ENCODE assay signal across 10 cellular contexts in genomic region chr16:3189869-3190268, GRCh38. TPM values are rescaled to one million over a fixed set of nuclear protein-coding genes. Genes with fewer than 3 reads are reported as not detected.
DNase-seq lines count a peak whose midpoint lies in the region; ATAC-seq and TF ChIP-seq lines count a peak whose summit lies in the region.
"Had no signal": no experiment of that assay in that cellular context is flagged by ENCODE, and none has a peak within 500 bp of the region (broad histone marks: within the 10 kb centered on the region; RNA-seq: fewer than 3 reads in every experiment).

No MANE protein-coding gene starts in this region.

- H3K36me3 Mint-ChIP-seq in CD4-positive, alpha-beta memory T cell, result peaks cover 3 to 8% of the 10 kb centered on the region in 2 donors
- H3K36me3 Mint-ChIP-seq in IgD-negative memory B cell (no peaks in the 10 kb centered on the region), naive B cell (peaks cover 11 to 22% of the 10 kb centered on the region in 2 donors)

- peak in 1 of 5 donors; percentile 18 for DNase-seq in CD4-positive, alpha-beta memory T cell
- DNase-seq in astrocyte of the spinal cord (ENCODE audit: low read depth, low spot score) (no peak), naive B cell (no peak), middle frontal gyrus (ENCODE audit: extremely low spot score, low spot score) (no peak), NCI-H1105 (lab: John Stamatoyannopoulos, UW) (no peak), GM19240 (ENCODE audit: insufficient read length, low spot score) (no peak), left cardiac atrium (no peak)
- DNase-seq: Karpas-422 had no signal

- peaks cover 15 to 48% (median 30%) of the 10 kb centered on the region in 4 donors for H3K4me1 Mint-ChIP-seq in CD4-positive, alpha-beta memory T cell
- H3K4me1 Mint-ChIP-seq in IgD-negative memory B cell, result peaks cover 11 to 20% (median 13%) of the 10 kb centered on the region in 3 donors
- H3K4me1 Mint-ChIP-seq in naive B cell, result peaks cover 7 to 41% (median 17%) of the 10 kb centered on the region in 3 donors

- peaks cover 0 to 23% (median 3%) of the 10 kb centered on the region in 8 donors for H3K9me3 Mint-ChIP-seq in CD4-positive, alpha-beta memory T cell
- H3K9me3 Mint-ChIP-seq in IgD-negative memory B cell, result peaks cover 0 to 19% (median 9%) of the 10 kb centered on the region in 3 donors
- H3K9me3 Mint-ChIP-seq in naive B cell, result peaks cover 0 to 44% (median 12%) of the 10 kb centered on the region in 7 donors

- ATAC-seq in naive B cell (ENCODE audit: low read depth in 2 of 2), result no peak
- ATAC-seq in left cardiac atrium, result no peak

- TF ChIP-seq CTCF in astrocyte of the spinal cord (IDR thresholded peaks at IDR 0.05; ENCODE audit: low read depth, low read length), result no peak

- in situ Hi-C loops in astrocyte of the spinal cord (cut with HindIII; ENCODE audit: low sequenced_read_pairs), result no loop called here

- H3K36me3 ChIP-seq in CD4-positive, alpha-beta memory T cell (ENCODE audit: insufficient read depth, low read length), result no peaks in the 10 kb centered on the region

- no peaks in the 10 kb centered on the region for H3K9me3 ChIP-seq in CD4-positive, alpha-beta memory T cell (ENCODE audit: control insufficient read depth in 1 of 2, low read length in 2 of 2)

- peaks cover 48 to 54% of the 10 kb centered on the region in 2 donors for H3K27me3 Mint-ChIP-seq in CD4-positive, alpha-beta memory T cell
- peaks cover 78% of the 10 kb centered on the region for H3K27me3 Mint-ChIP-seq in IgD-negative memory B cell
- H3K27me3 Mint-ChIP-seq in naive B cell, result peaks cover 68 to 83% (median 72%) of the 10 kb centered on the region in 3 donors

- POLR2A ChIA-PET in CD4-positive, alpha-beta memory T cell (lab: Charles Lee; ENCODE audit: partially characterized antibody), result interaction anchor here (0.9 to 3.6 kb wide), 6 partner anchors 19 to 115 kb away, joined by 3 to 17 read pairs (median 10); partner anchors contain the start of gene ZNF200

- peak overlapping the region in 5 of 7 donors; percentile 43 to 90 (median 79) for H3K27ac Mint-ChIP-seq in CD4-positive, alpha-beta memory T cell
- H3K27ac Mint-ChIP-seq in IgD-negative memory B cell (peak overlapping the region; percentile 90 to 98 (median 98)), naive B cell (peak overlapping the region in 4 of 6 donors; percentile 71 to 90 (median 88))

- peaks cover 64% of the 10 kb centered on the region for H3K27me3 ChIP-seq in CD4-positive, alpha-beta memory T cell (ENCODE audit: insufficient read depth, low read length)

- peak overlapping the region in 7 of 8 donors; percentile 72 to 84 (median 82) for H3K4me3 Mint-ChIP-seq in CD4-positive, alpha-beta memory T cell
- peak overlapping the region in 3 of 4 donors; percentile 84 to 89 (median 84) for H3K4me3 Mint-ChIP-seq in IgD-negative memory B cell
- H3K4me3 Mint-ChIP-seq in naive B cell, result peak overlapping the region; percentile 43 to 89 (median 70)

- intact Hi-C loops in CD4-positive, alpha-beta memory T cell (cut with micrococcal nuclease), result loop anchor here (2.0 kb wide), 3 partner anchors 19 to 45 kb away; partner anchors contain the start of gene ZNF200
- intact Hi-C loops in left cardiac atrium (cut with DNase I), result loop anchor here in 1 of 2 donors (10.0 kb wide), 1 partner anchor 135 kb away; no protein-coding TSS in a partner anchor

- no peak overlapping the region for H3K27ac ChIP-seq in CD4-positive, alpha-beta memory T cell (ENCODE audit: low read depth, low read length)
- H3K27ac ChIP-seq: parathyroid adenoma had no signal

- CTCF ChIA-PET in CD4-positive, alpha-beta memory T cell (lab: Charles Lee; ENCODE audit: partially characterized antibody), result interaction anchor here (1.2 kb wide), 1 partner anchor 158 kb away, joined by 3 read pairs; no protein-coding TSS in a partner anchor

- H3K4me3 ChIP-seq in CD4-positive, alpha-beta memory T cell (ENCODE audit: low read length in 2 of 2), result peak overlapping the region; percentile 23 to 44
- peak overlapping the region; percentile 55 for H3K4me3 ChIP-seq in astrocyte of the spinal cord (ENCODE audit: low read depth, low read length)

- peaks cover 44% of the 10 kb centered on the region for H3K4me1 ChIP-seq in CD4-positive, alpha-beta memory T cell (ENCODE audit: insufficient read depth, low read length)
- H3K4me1 ChIP-seq: parathyroid adenoma had no signal

RNA-seq across cellular contexts. Expression of gene OR1F1, which starts 1.9 kb away (rescaled TPM):
- under 1 TPM; 0.49 to 0.97 TPM for total RNA-seq in CD4-positive, alpha-beta memory T cell
- not detected for polyA plus RNA-seq in CD4-positive, alpha-beta memory T cell
- not detected for polyA plus RNA-seq in IgD-negative memory B cell
- not detected for polyA plus RNA-seq in naive B cell (ENCODE audit: low read depth in 6 of 6)
- not detected for total RNA-seq in left cardiac atrium

RNA-seq across cellular contexts. Expression of gene ZNF200, which starts 45.1 kb away (rescaled TPM):
- total RNA-seq in CD4-positive, alpha-beta memory T cell, result 10 to 100 TPM; 27.7 to 29.2 TPM
- 10 to 100 TPM in 1 of 2 donors, 1 to 10 TPM in 1; 6.7 to 11.6 TPM for polyA plus RNA-seq in CD4-positive, alpha-beta memory T cell
- polyA plus RNA-seq in IgD-negative memory B cell (8.3 TPM), naive B cell (ENCODE audit: low read depth in 6 of 6) (10 to 100 TPM in 4 of 6 donors, 1 to 10 TPM in 2; 5.4 to 13.8 (median 11.0) TPM)
- 1 to 10 TPM; 5.7 to 8.8 TPM for total RNA-seq in left cardiac atrium

RNA-seq across cellular contexts. Expression of gene ZNF213, which starts 55.0 kb away (rescaled TPM):
- total RNA-seq in CD4-positive, alpha-beta memory T cell, result 10 to 100 TPM; 14.1 to 14.5 TPM
- 1 to 10 TPM in 1 of 2 donors, under 1 TPM in 1; 0.67 to 3.2 TPM for polyA plus RNA-seq in CD4-positive, alpha-beta memory T cell
- polyA plus RNA-seq in IgD-negative memory B cell (1.9 TPM), naive B cell (ENCODE audit: low read depth in 6 of 6) (1 to 10 TPM in 4 of 6 donors, under 1 TPM in 1, not detected in 1; 0.38 to 2.7 (median 1.6) TPM)
- 1 to 10 TPM; 6.5 to 6.7 TPM for total RNA-seq in left cardiac atrium
